1 cellular context compared by ENCODE assay signal in the genomic region with DNA sequence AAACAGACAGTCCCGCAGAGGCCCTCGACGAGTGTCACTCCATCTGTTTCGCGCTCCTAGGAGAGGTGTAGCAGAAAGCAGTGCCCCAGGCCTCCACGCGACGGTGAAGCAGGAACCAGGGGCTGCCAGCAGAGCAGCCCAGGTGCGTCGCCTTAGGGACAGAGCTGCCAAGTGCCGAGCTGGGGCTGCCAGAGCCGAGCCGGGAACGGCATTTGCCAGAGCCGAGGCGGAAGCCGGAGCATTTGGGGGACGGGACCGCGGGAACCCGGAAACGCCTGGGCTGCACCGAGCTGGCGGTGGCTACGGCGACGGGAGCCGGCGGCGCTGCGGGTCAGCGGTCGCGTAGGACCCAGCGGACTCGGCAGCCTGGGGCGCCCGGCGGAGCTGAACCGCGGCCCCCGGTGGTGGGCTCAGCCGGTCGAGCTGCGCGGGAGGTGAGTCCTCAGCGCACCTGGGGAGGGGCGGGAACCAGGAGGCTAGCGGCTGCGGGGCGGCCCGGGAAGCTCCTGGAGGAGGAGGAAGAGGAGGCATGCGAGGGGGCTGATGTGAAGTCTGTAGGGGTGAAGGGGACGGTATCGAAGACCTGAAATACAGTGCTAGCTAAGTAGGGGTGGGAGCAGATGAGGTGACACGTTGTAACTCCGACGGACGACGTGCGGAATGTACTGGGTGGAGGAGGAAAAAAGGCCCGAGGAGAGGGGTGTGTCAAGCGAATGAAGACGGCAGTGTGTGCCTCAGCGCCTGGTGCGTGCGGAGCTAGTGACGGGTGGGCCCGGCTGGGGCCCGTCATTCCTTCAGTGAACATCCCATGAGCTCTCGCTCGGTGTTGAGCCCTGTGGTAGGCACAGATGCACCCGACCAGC.
TF ChIP-seq lines count a peak whose summit lies in the region.

TSS of gene SLC35A3 (plus strand) at position 268 of the 863 bp plus-strand sequence. CDS start 23,559 bp downstream, outside the sequence.

TF ChIP-seq in K562, 482 proteins besides CTCF, POLR2A, EP300 and RAD21 (continued from another document and continues in another):
- TF ChIP-seq ZMIZ1 (IDR thresholded peaks at IDR 0.05; ENCODE audit: low read depth in 2 of 2, low read length in 2 of 2), result peak in 1 of 2 experiments; percentile 46; a peak in 1 of 4 replicates
- TF ChIP-seq PURB (CRISPR knock-in tag; IDR thresholded peaks at IDR 0.05; ENCODE audit: low read depth), result no peak
- TF ChIP-seq ZNF146 (CRISPR knock-in tag; IDR thresholded peaks at IDR 0.05; ENCODE audit: unreplicated experiment), result no peak
- no peak for TF ChIP-seq NFIX (CRISPR knock-in tag; IDR thresholded peaks at IDR 0.05; ENCODE audit: low read depth)
- TF ChIP-seq, protein P1, sequence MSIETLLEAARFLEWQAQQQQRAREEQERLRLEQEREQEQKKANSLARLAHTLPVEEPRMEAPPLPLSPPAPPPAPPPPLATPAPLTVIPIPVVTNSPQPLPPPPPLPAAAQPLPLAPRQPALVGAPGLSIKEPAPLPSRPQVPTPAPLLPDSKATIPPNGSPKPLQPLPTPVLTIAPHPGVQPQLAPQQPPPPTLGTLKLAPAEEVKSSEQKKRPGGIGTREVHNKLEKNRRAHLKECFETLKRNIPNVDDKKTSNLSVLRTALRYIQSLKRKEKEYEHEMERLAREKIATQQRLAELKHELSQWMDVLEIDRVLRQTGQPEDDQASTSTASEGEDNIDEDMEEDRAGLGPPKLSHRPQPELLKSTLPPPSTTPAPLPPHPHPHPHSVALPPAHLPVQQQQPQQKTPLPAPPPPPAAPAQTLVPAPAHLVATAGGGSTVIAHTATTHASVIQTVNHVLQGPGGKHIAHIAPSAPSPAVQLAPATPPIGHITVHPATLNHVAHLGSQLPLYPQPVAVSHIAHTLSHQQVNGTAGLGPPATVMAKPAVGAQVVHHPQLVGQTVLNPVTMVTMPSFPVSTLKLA (conservative IDR thresholded peaks at IDR 0.05), result peak; percentile 75 to 88
- TF ChIP-seq MBD2 (IDR thresholded peaks at IDR 0.05; ENCODE audit: borderline replicate concordance, low read depth), result peak; percentile 24; the same call in 1 of the 2 replicates
- TF ChIP-seq, protein P2, sequence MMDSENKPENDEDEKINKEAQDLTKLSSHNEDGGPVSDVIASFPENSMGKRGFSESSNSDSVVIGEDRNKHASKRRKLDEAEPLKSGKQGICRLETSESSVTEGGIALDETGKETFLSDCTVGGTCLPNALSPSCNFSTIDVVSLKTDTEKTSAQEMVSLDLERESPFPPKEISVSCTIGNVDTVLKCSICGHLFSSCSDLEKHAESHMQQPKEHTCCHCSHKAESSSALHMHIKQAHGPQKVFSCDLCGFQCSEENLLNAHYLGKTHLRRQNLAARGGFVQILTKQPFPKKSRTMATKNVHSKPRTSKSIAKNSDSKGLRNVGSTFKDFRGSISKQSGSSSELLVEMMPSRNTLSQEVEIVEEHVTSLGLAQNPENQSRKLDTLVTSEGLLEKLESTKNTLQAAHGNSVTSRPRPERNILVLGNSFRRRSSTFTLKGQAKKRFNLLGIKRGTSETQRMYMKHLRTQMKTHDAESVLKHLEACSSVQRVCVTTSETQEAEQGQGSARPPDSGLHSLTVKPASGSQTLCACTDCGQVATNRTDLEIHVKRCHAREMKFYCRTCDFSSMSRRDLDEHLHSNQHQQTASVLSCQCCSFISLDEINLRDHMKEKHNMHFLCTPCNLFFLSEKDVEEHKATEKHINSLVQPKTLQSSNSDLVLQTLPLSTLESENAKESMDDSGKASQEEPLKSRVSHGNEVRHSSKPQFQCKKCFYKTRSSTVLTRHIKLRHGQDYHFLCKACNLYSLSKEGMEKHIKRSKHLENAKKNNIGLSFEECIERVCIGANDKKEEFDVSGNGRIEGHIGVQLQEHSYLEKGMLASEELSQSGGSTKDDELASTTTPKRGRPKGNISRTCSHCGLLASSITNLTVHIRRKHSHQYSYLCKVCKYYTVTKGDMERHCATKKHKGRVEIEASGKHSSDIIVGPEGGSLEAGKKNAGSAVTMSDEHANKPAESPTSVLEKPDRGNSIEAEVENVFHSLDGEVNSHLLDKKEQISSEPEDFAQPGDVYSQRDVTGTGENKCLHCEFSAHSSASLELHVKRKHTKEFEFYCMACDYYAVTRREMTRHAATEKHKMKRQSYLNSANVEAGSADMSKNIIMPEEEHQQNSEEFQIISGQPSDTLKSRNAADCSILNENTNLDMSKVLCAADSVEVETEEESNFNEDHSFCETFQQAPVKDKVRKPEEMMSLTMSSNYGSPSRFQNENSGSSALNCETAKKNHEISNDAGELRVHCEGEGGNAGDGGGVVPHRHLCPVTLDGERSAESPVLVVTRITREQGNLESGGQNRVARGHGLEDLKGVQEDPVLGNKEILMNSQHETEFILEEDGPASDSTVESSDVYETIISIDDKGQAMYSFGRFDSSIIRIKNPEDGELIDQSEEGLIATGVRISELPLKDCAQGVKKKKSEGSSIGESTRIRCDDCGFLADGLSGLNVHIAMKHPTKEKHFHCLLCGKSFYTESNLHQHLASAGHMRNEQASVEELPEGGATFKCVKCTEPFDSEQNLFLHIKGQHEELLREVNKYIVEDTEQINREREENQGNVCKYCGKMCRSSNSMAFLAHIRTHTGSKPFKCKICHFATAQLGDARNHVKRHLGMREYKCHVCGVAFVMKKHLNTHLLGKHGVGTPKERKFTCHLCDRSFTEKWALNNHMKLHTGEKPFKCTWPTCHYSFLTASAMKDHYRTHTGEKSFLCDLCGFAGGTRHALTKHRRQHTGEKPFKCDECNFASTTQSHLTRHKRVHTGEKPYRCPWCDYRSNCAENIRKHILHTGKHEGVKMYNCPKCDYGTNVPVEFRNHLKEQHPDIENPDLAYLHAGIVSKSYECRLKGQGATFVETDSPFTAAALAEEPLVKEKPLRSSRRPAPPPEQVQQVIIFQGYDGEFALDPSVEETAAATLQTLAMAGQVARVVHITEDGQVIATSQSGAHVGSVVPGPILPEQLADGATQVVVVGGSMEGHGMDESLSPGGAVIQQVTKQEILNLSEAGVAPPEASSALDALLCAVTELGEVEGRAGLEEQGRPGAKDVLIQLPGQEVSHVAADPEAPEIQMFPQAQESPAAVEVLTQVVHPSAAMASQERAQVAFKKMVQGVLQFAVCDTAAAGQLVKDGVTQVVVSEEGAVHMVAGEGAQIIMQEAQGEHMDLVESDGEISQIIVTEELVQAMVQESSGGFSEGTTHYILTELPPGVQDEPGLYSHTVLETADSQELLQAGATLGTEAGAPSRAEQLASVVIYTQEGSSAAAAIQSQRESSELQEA (IDR thresholded peaks at IDR 0.05; ENCODE audit: low read depth), result no peak
- TF ChIP-seq MTA2 (IDR thresholded peaks at IDR 0.05; ENCODE audit: low read depth), result no peak
- TF ChIP-seq POLR2H (tag; IDR thresholded peaks at IDR 0.05; ENCODE audit: low read depth), result no peak
- TF ChIP-seq DLX4 (CRISPR knock-in tag; IDR thresholded peaks at IDR 0.05), result no peak
- no peak for TF ChIP-seq ZNF232 (CRISPR knock-in tag; IDR thresholded peaks at IDR 0.05)
- no peak for TF ChIP-seq BCL6 (CRISPR knock-in tag; IDR thresholded peaks at IDR 0.05)
- no peak for TF ChIP-seq ZNF695 (CRISPR knock-in tag; IDR thresholded peaks at IDR 0.05)
- TF ChIP-seq HDGF (IDR thresholded peaks at IDR 0.05), result no peak
- no peak for TF ChIP-seq NFATC3 (IDR thresholded peaks at IDR 0.05)
- TF ChIP-seq ZNF778 (CRISPR knock-in tag; IDR thresholded peaks at IDR 0.05), result no peak
- TF ChIP-seq ZKSCAN3 (CRISPR knock-in tag; IDR thresholded peaks at IDR 0.05), result no peak
- TF ChIP-seq CSDE1 (IDR thresholded peaks at IDR 0.05), result no peak
- peak; percentile 31; the same call in 1 of the 2 replicates for TF ChIP-seq GATAD2B (IDR thresholded peaks at IDR 0.05; ENCODE audit: borderline replicate concordance)
- TF ChIP-seq ATF7 (IDR thresholded peaks at IDR 0.05), result peak; percentile 60
- TF ChIP-seq IFI16 (CRISPR knock-in tag; IDR thresholded peaks at IDR 0.05), result no peak
- TF ChIP-seq, protein P3, sequence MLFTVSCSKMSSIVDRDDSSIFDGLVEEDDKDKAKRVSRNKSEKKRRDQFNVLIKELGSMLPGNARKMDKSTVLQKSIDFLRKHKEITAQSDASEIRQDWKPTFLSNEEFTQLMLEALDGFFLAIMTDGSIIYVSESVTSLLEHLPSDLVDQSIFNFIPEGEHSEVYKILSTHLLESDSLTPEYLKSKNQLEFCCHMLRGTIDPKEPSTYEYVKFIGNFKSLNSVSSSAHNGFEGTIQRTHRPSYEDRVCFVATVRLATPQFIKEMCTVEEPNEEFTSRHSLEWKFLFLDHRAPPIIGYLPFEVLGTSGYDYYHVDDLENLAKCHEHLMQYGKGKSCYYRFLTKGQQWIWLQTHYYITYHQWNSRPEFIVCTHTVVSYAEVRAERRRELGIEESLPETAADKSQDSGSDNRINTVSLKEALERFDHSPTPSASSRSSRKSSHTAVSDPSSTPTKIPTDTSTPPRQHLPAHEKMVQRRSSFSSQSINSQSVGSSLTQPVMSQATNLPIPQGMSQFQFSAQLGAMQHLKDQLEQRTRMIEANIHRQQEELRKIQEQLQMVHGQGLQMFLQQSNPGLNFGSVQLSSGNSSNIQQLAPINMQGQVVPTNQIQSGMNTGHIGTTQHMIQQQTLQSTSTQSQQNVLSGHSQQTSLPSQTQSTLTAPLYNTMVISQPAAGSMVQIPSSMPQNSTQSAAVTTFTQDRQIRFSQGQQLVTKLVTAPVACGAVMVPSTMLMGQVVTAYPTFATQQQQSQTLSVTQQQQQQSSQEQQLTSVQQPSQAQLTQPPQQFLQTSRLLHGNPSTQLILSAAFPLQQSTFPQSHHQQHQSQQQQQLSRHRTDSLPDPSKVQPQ (CRISPR knock-in tag; IDR thresholded peaks at IDR 0.05; ENCODE audit: borderline replicate concordance), result no peak
- peak; percentile 83 for TF ChIP-seq FIP1L1 (IDR thresholded peaks at IDR 0.05; ENCODE audit: low read depth, low read length, poor library complexity, severe bottlenecking)
- TF ChIP-seq, protein P4, sequence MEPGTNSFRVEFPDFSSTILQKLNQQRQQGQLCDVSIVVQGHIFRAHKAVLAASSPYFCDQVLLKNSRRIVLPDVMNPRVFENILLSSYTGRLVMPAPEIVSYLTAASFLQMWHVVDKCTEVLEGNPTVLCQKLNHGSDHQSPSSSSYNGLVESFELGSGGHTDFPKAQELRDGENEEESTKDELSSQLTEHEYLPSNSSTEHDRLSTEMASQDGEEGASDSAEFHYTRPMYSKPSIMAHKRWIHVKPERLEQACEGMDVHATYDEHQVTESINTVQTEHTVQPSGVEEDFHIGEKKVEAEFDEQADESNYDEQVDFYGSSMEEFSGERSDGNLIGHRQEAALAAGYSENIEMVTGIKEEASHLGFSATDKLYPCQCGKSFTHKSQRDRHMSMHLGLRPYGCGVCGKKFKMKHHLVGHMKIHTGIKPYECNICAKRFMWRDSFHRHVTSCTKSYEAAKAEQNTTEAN (CRISPR knock-in tag; IDR thresholded peaks at IDR 0.05), result peak; percentile 26; the same call in 1 of the 2 replicates
- no peak; the same call in none of the 2 replicates for TF ChIP-seq MXI1 (IDR thresholded peaks at IDR 0.05; ENCODE audit: low read depth, low read length)
- no peak for TF ChIP-seq HNRNPH1 (optimal IDR thresholded peaks at IDR 0.05; ENCODE audit: low read depth, low read length)
- TF ChIP-seq SRSF1 (IDR thresholded peaks at IDR 0.05; ENCODE audit: low read depth, low read length), result no peak
- peak; percentile 97 for TF ChIP-seq GABPA (tag; conservative IDR thresholded peaks at IDR 0.05; ENCODE audit: low read depth)
- TF ChIP-seq, protein P5, sequence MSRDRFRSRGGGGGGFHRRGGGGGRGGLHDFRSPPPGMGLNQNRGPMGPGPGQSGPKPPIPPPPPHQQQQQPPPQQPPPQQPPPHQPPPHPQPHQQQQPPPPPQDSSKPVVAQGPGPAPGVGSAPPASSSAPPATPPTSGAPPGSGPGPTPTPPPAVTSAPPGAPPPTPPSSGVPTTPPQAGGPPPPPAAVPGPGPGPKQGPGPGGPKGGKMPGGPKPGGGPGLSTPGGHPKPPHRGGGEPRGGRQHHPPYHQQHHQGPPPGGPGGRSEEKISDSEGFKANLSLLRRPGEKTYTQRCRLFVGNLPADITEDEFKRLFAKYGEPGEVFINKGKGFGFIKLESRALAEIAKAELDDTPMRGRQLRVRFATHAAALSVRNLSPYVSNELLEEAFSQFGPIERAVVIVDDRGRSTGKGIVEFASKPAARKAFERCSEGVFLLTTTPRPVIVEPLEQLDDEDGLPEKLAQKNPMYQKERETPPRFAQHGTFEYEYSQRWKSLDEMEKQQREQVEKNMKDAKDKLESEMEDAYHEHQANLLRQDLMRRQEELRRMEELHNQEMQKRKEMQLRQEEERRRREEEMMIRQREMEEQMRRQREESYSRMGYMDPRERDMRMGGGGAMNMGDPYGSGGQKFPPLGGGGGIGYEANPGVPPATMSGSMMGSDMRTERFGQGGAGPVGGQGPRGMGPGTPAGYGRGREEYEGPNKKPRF (IDR thresholded peaks at IDR 0.05; ENCODE audit: low read depth, low read length), result no peak
- no peak for TF ChIP-seq BRD9 (IDR thresholded peaks at IDR 0.05; ENCODE audit: low read depth, partially characterized antibody)
- TF ChIP-seq ZBTB17 (CRISPR knock-in tag; IDR thresholded peaks at IDR 0.05), result peak; percentile 63; the same call in 1 of the 2 replicates
- no peak for TF ChIP-seq NR4A1 (CRISPR knock-in tag; IDR thresholded peaks at IDR 0.05)
- 0 out of 2 replicates have a peak, but pooled peaks have one; percentile 29 for TF ChIP-seq NR4A1 (tag; IDR thresholded peaks at IDR 0.05)
- peak; percentile 91 for TF ChIP-seq SIN3B (IDR thresholded peaks at IDR 0.05; ENCODE audit: low read depth)
- no peak for TF ChIP-seq SAFB2 (IDR thresholded peaks at IDR 0.05; ENCODE audit: borderline replicate concordance, low read depth, low read length, severe bottlenecking)
- TF ChIP-seq MYC (IDR thresholded peaks at IDR 0.05; ENCODE audit: low read depth, low read length), result peak; percentile 70
- TF ChIP-seq MYC (CRISPR knock-in tag; IDR thresholded peaks at IDR 0.05; ENCODE audit: borderline replicate concordance, low read depth), result no peak
- TF ChIP-seq FOSL1 (tag; conservative IDR thresholded peaks at IDR 0.05), result no peak
- no peak for TF ChIP-seq MAFG (tag; conservative IDR thresholded peaks at IDR 0.05)
